ENCODE assay signal across 21 cellular contexts in genomic region chr9:126700296-126700695, GRCh38.
"Had no signal": no experiment of that assay in that cellular context is flagged by ENCODE, and none has a peak within 500 bp of the region (broad histone marks: within the 10 kb centered on the region; RNA-seq: fewer than 3 reads in every experiment).

No MANE protein-coding gene starts in this region.

- H3K27ac Mint-ChIP-seq: activated CD4-positive, alpha-beta memory T cell treated with anti-CD3 and anti-CD28 coated beads, Interleukin-2, amount 10 ng/mL, durations not matched to agents 7 days and 5 days; activated naive CD4-positive, alpha-beta T cell treated with anti-CD3 and anti-CD28 coated beads for 36 hours; activated T-helper 17 cell treated with anti-CD3 and anti-CD28 coated beads, Interleukin-2, amount 50 U/mL, for 72 hours; immature natural killer cell; naive B cell; stimulated activated naive B cell treated with anti-CD40 and anti-IgM and Interleukin-4, amounts not matched to agents 10 μg/mL and 1 μg/mL and 100 μg/mL, for 72 hours had no signal

- H3K36me3 Mint-ChIP-seq: immature natural killer cell; naive B cell; stimulated activated naive B cell treated with anti-CD40 and anti-IgM and Interleukin-4, amounts not matched to agents 10 μg/mL and 1 μg/mL and 100 μg/mL, for 72 hours had no signal

- DNase-seq: activated CD4-positive, alpha-beta memory T cell treated with anti-CD3 and anti-CD28 coated beads, Interleukin-2, amount 10 ng/mL, durations not matched to agents 7 days and 5 days; activated CD4-positive, alpha-beta T cell treated with anti-CD3 and anti-CD28 coated beads for 48 hours; activated naive CD4-positive, alpha-beta T cell treated with anti-CD3 and anti-CD28 coated beads for 36 hours; activated T-cell treated with anti-CD3 and anti-CD28 coated beads, Interleukin-2, amount 50 U/mL, for 1 hour; brain microvascular endothelial cell; central memory CD4-positive, alpha-beta T cell; cortex of kidney; effector CD4-positive, alpha-beta T cell; esophagus squamous epithelium; immature natural killer cell; mesenchymal stem cell; naive B cell; stimulated activated CD4-positive, alpha-beta T cell treated with anti-CD3 and anti-CD28 coated beads, Interleukin-4, amount 100 ng/mL, for 4 hours; stimulated activated naive B cell treated with anti-CD40 and anti-IgM and Interleukin-4, amounts not matched to agents 10 μg/mL and 1 μg/mL and 100 μg/mL, for 72 hours; SW 1271; T-helper 2 cell had no signal

- H3K4me3 ChIP-seq: esophagus squamous epithelium, mucosa of descending colon had no signal

- ATAC-seq: activated T-helper 17 cell treated with anti-CD3 and anti-CD28 coated beads, Interleukin-2, amount 50 U/mL, for 72 hours; mucosa of descending colon; sciatic nerve; stimulated activated naive B cell treated with anti-CD40 and anti-IgM and Interleukin-4, amounts not matched to agents 10 μg/mL and 1 μg/mL and 100 μg/mL, for 72 hours had no signal

- H3K4me3 Mint-ChIP-seq: activated CD4-positive, alpha-beta memory T cell treated with anti-CD3 and anti-CD28 coated beads, Interleukin-2, amount 10 ng/mL, durations not matched to agents 7 days and 5 days; activated naive CD4-positive, alpha-beta T cell treated with anti-CD3 and anti-CD28 coated beads for 36 hours; activated T-helper 17 cell treated with anti-CD3 and anti-CD28 coated beads, Interleukin-2, amount 50 U/mL, for 72 hours; immature natural killer cell; naive B cell; stimulated activated naive B cell treated with anti-CD40 and anti-IgM and Interleukin-4, amounts not matched to agents 10 μg/mL and 1 μg/mL and 100 μg/mL, for 72 hours had no signal

- H3K36me3 ChIP-seq: brain microvascular endothelial cell, esophagus squamous epithelium, neutrophil had no signal

- H3K9me3 ChIP-seq: esophagus squamous epithelium, mucosa of descending colon, neutrophil had no signal

- H3K27ac ChIP-seq: brain microvascular endothelial cell, esophagus squamous epithelium, neutrophil, parathyroid adenoma had no signal

- H3K9me3 Mint-ChIP-seq: activated CD4-positive, alpha-beta memory T cell treated with anti-CD3 and anti-CD28 coated beads, Interleukin-2, amount 10 ng/mL, durations not matched to agents 7 days and 5 days; activated naive CD4-positive, alpha-beta T cell treated with anti-CD3 and anti-CD28 coated beads for 36 hours; activated T-helper 17 cell treated with anti-CD3 and anti-CD28 coated beads, Interleukin-2, amount 50 U/mL, for 72 hours; immature natural killer cell; stimulated activated naive B cell treated with anti-CD40 and anti-IgM and Interleukin-4, amounts not matched to agents 10 μg/mL and 1 μg/mL and 100 μg/mL, for 72 hours had no signal
